ENCODE assay signal across 27 cellular contexts in genomic region chr13:19685445-19685844, GRCh38. TPM values are rescaled to one million over a fixed set of nuclear protein-coding genes. Genes with fewer than 3 reads are reported as not detected.
A peak's percentile ranks its signal among the peaks of the same experiment; 100 is the strongest.
DNase-seq lines count a peak whose midpoint lies in the region; ATAC-seq, FAIRE-seq and TF ChIP-seq lines count a peak whose summit lies in the region.
"Had no signal": no experiment of that assay in that cellular context is flagged by ENCODE, and none has a peak within 500 bp of the region (broad histone marks: within the 10 kb centered on the region; RNA-seq: fewer than 3 reads in every experiment).

No MANE protein-coding gene starts in this region.

- no peak overlapping the region for H3K4me3 Mint-ChIP-seq in activated naive CD8-positive, alpha-beta T cell
- H3K4me3 Mint-ChIP-seq in activated naive CD8-positive, alpha-beta T cell treated with anti-CD3 and anti-CD28 coated beads, Interleukin-2, amount 50 U/mL, for 24 hours = no peak overlapping the region
- no peak overlapping the region for H3K4me3 Mint-ChIP-seq in natural killer cell treated with Interleukin-12 subunit alpha and Interleukin-12 subunit beta and Interleukin-15 and Interleukin-18, amount 100 ng/mL, for 72 hours
- H3K4me3 Mint-ChIP-seq: activated T-cell treated with anti-CD3 and anti-CD28 coated beads, Interleukin-2, amount 50 U/mL, for 72 hours; neural progenitor cell; stimulated activated naive CD8-positive, alpha-beta T cell treated with anti-CD3 and anti-CD28 coated beads, Interleukin-15, amount 100 ng/mL, for 72 hours had no signal

- no peak overlapping the region for H3K27ac ChIP-seq in GM12878 (ENCODE audit: control insufficient read depth, insufficient read depth)
- peak overlapping the region; percentile 7 for H3K27ac ChIP-seq in HepG2 (ENCODE audit: extremely low read length, insufficient read depth, low read length)
- peak overlapping the region; percentile 24 to 52 (median 44) for H3K27ac ChIP-seq in transverse colon
- no peak overlapping the region for H3K27ac ChIP-seq in SJCRH30
- H3K27ac ChIP-seq: adrenal gland, esophagus squamous epithelium, heart right ventricle, neural progenitor cell, parathyroid adenoma, right atrium auricular region, spleen, thyroid gland had no signal

- H3K9me3 ChIP-seq in GM12878 (replicated peaks; ENCODE audit: control insufficient read depth, insufficient read depth, low read length) (no peaks in the 10 kb centered on the region), HepG2 (ENCODE audit: low read length) (no peaks in the 10 kb centered on the region), transverse colon (no peaks in the 10 kb centered on the region), SJCRH30 (replicated peaks) (no peaks in the 10 kb centered on the region)
- H3K9me3 ChIP-seq: adrenal gland, body of pancreas, esophagus squamous epithelium, heart right ventricle, right atrium auricular region, spleen, thyroid gland had no signal

- H3K79me2 ChIP-seq in GM12878 (ENCODE audit: control insufficient read depth, insufficient read depth, low read length) (no peaks in the 10 kb centered on the region), HepG2 (ENCODE audit: insufficient read depth, low read length) (no peaks in the 10 kb centered on the region)
- H3K79me2 ChIP-seq: parathyroid adenoma had no signal

- RAD21 ChIA-PET in GM12878 (lab: Charles Lee; ENCODE audit: unreplicated experiment) = no interaction called here

- H2AFZ ChIP-seq in GM12878 (ENCODE audit: control insufficient read depth, low read depth, low read length) (no peak overlapping the region), HepG2 (ENCODE audit: low read length) (no peak overlapping the region)
- H2AFZ ChIP-seq: neural progenitor cell, parathyroid adenoma had no signal

- H3K4me3 ChIP-seq in GM12878 (no peak overlapping the region), HepG2 (replicated peaks in 1 of 3; ENCODE audit: insufficient read depth in 1 of 3, low read depth in 2 of 3, low read length in 3 of 3) (no peak overlapping the region), transverse colon (no peak overlapping the region), SJCRH30 (no peak overlapping the region)
- H3K4me3 ChIP-seq: adrenal gland, body of pancreas, esophagus squamous epithelium, heart right ventricle, neural progenitor cell, right atrium auricular region, spleen, thyroid gland had no signal

- TF ChIP-seq RAD21 in GM12878 (IDR thresholded peaks at IDR 0.05; ENCODE audit: insufficient read depth, low read depth, low read length) = no peak
- no peak for TF ChIP-seq RAD21 in HepG2 (CRISPR knock-in tag; IDR thresholded peaks at IDR 0.05)

- H3K9ac ChIP-seq in GM12878 (ENCODE audit: control insufficient read depth, insufficient read depth, low read length) (no peak overlapping the region), HepG2 (ENCODE audit: insufficient read depth, low read depth, low read length) (no peak overlapping the region)
- H3K9ac ChIP-seq: neural progenitor cell, parathyroid adenoma had no signal

- H3K27me3 ChIP-seq in GM12878 (replicated peaks in 1 of 2; ENCODE audit: control insufficient read depth in 2 of 2, insufficient read depth in 2 of 2, low read length in 1 of 2) (no peaks in the 10 kb centered on the region), HepG2 (ENCODE audit: control insufficient read depth in 1 of 2, insufficient read depth in 2 of 2, low read length in 2 of 2) (no peaks in the 10 kb centered on the region), transverse colon (no peaks in the 10 kb centered on the region), SJCRH30 (no peaks in the 10 kb centered on the region)
- H3K27me3 ChIP-seq: adrenal gland, body of pancreas, esophagus squamous epithelium, heart right ventricle, neural progenitor cell, right atrium auricular region, spleen, thyroid gland had no signal

- no peak for DNase-seq in activated naive CD8-positive, alpha-beta T cell treated with anti-CD3 and anti-CD28 coated beads, Interleukin-2, amount 50 U/mL, for 24 hours
- no peak for DNase-seq in GM12878 (ENCODE audit: low read depth, low spot score)
- no peak for DNase-seq in HepG2 (ENCODE audit: low spot score)
- DNase-seq in transverse colon = no peak
- no peak for DNase-seq in natural killer cell treated with Interleukin-12 subunit alpha and Interleukin-12 subunit beta and Interleukin-15 and Interleukin-18, amount 100 ng/mL, for 72 hours (ENCODE audit: low spot score)
- no peak for DNase-seq in SJCRH30
- DNase-seq: ACHN; activated CD4-positive, alpha-beta T cell treated with anti-CD3 and anti-CD28 coated beads, Interleukin-2, amount 50 U/mL, for 4 hours; activated T-cell treated with anti-CD3 and anti-CD28 coated beads, Interleukin-2, amount 50 U/mL, for 72 hours; adrenal gland; esophagus squamous epithelium; foreskin melanocyte; H7; heart right ventricle; mammary epithelial cell; NCI-H446 treated with DMSO at 0.1 percent for 48 hours; spleen; stimulated activated naive CD8-positive, alpha-beta T cell treated with anti-CD3 and anti-CD28 coated beads, Interleukin-15, amount 100 ng/mL, for 72 hours; thyroid gland had no signal

- H3K36me3 ChIP-seq in GM12878 (ENCODE audit: control insufficient read depth in 2 of 2, insufficient read depth in 2 of 2, low read length in 1 of 2) = no peaks in the 10 kb centered on the region; a peak in 1 of 4 replicates
- H3K36me3 ChIP-seq in HepG2 (replicated peaks in 1 of 2; ENCODE audit: control insufficient read depth in 1 of 2, insufficient read depth in 2 of 2, low read length in 2 of 2) = peaks cover 1 to 11% of the 10 kb centered on the region in 2 experiments; a peak in 3 of 5 replicates
- no peaks in the 10 kb centered on the region for H3K36me3 ChIP-seq in transverse colon
- no peaks in the 10 kb centered on the region for H3K36me3 ChIP-seq in SJCRH30
- H3K36me3 ChIP-seq: esophagus squamous epithelium, neural progenitor cell, right atrium auricular region, thyroid gland had no signal

- H3K36me3 Mint-ChIP-seq in activated naive CD8-positive, alpha-beta T cell = peaks cover 4% of the 10 kb centered on the region
- H3K36me3 Mint-ChIP-seq in activated naive CD8-positive, alpha-beta T cell treated with anti-CD3 and anti-CD28 coated beads, Interleukin-2, amount 50 U/mL, for 24 hours (ENCODE audit: low read depth) = peaks cover 9% of the 10 kb centered on the region
- peaks cover 4% of the 10 kb centered on the region for H3K36me3 Mint-ChIP-seq in natural killer cell treated with Interleukin-12 subunit alpha and Interleukin-12 subunit beta and Interleukin-15 and Interleukin-18, amount 100 ng/mL, for 72 hours

- H3K9me3 Mint-ChIP-seq in activated naive CD8-positive, alpha-beta T cell (ENCODE audit: low read depth) = no peaks in the 10 kb centered on the region
- H3K9me3 Mint-ChIP-seq in activated naive CD8-positive, alpha-beta T cell treated with anti-CD3 and anti-CD28 coated beads, Interleukin-2, amount 50 U/mL, for 24 hours = no peaks in the 10 kb centered on the region
- H3K9me3 Mint-ChIP-seq in natural killer cell treated with Interleukin-12 subunit alpha and Interleukin-12 subunit beta and Interleukin-15 and Interleukin-18, amount 100 ng/mL, for 72 hours = no peaks in the 10 kb centered on the region
- H3K9me3 Mint-ChIP-seq: activated T-cell treated with anti-CD3 and anti-CD28 coated beads, Interleukin-2, amount 50 U/mL, for 72 hours; neural progenitor cell; stimulated activated naive CD8-positive, alpha-beta T cell treated with anti-CD3 and anti-CD28 coated beads, Interleukin-15, amount 100 ng/mL, for 72 hours had no signal

- H4K20me1 ChIP-seq in GM12878 (ENCODE audit: control insufficient read depth, insufficient read depth) (no peaks in the 10 kb centered on the region), HepG2 (ENCODE audit: insufficient read depth, low read length) (no peaks in the 10 kb centered on the region)

- no peak for TF ChIP-seq EP300 in GM12878 (IDR thresholded peaks at IDR 0.05; ENCODE audit: borderline replicate concordance in 1 of 2, control insufficient read depth in 1 of 2, low read depth in 2 of 2, low read length in 2 of 2)
- no peak for TF ChIP-seq EP300 in HepG2 (IDR thresholded peaks at IDR 0.05; ENCODE audit: low read depth in 2 of 2, low read length in 2 of 2)
- no peak for TF ChIP-seq EP300 in HepG2 (CRISPR knock-in tag; IDR thresholded peaks at IDR 0.05; ENCODE audit: borderline replicate concordance)
- no peak for TF ChIP-seq EP300 in transverse colon (IDR thresholded peaks at IDR 0.05; ENCODE audit: low read depth)

- H3K4me1 ChIP-seq in GM12878 (ENCODE audit: control insufficient read depth, insufficient read depth, low read length) = no peaks in the 10 kb centered on the region
- H3K4me1 ChIP-seq in HepG2 (ENCODE audit: insufficient read depth, low read length) = peaks cover 17% of the 10 kb centered on the region
- peaks cover 0 to 16% (median 7%) of the 10 kb centered on the region in 4 donors for H3K4me1 ChIP-seq in transverse colon
- H3K4me1 ChIP-seq in SJCRH30 = peaks cover 18% of the 10 kb centered on the region
- H3K4me1 ChIP-seq: adrenal gland, esophagus squamous epithelium, heart right ventricle, parathyroid adenoma, spleen had no signal

- CTCF ChIA-PET in GM12878 (lab: Yijun Ruan, JAX) = no interaction called here
- CTCF ChIA-PET in HepG2 (lab: Yijun Ruan, JAX; ENCODE audit: low intra/inter-chr PET ratio, low total read pairs) = no interaction called here

- in situ Hi-C loops in GM12878 (cut with MboI) = no loop called here
- in situ Hi-C loops in HepG2 (cut with HindIII; ENCODE audit: extremely low pct_ligation_motif_present, low pct_unique_long_range_greater_than_20kb) = no loop called here
- in situ Hi-C loops in transverse colon (cut with MboI; ENCODE audit: low pct_ligation_motif_present in 1 of 4, low pct_unique_long_range_greater_than_20kb in 1 of 4, low sequenced_read_pairs in 3 of 4) = no loop called here

- no peaks in the 10 kb centered on the region for H3K27me3 Mint-ChIP-seq in activated naive CD8-positive, alpha-beta T cell
- no peaks in the 10 kb centered on the region for H3K27me3 Mint-ChIP-seq in activated naive CD8-positive, alpha-beta T cell treated with anti-CD3 and anti-CD28 coated beads, Interleukin-2, amount 50 U/mL, for 24 hours
- H3K27me3 Mint-ChIP-seq in natural killer cell treated with Interleukin-12 subunit alpha and Interleukin-12 subunit beta and Interleukin-15 and Interleukin-18, amount 100 ng/mL, for 72 hours = no peaks in the 10 kb centered on the region
- H3K27me3 Mint-ChIP-seq: stimulated activated naive CD8-positive, alpha-beta T cell treated with anti-CD3 and anti-CD28 coated beads, Interleukin-15, amount 100 ng/mL, for 72 hours had no signal

- H3K4me2 ChIP-seq in GM12878 (ENCODE audit: control insufficient read depth, insufficient read depth) (no peak overlapping the region), HepG2 (ENCODE audit: low read depth, low read length) (no peak overlapping the region)
- H3K4me2 ChIP-seq: neural progenitor cell had no signal

- peaks cover 37% of the 10 kb centered on the region for H3K4me1 Mint-ChIP-seq in activated naive CD8-positive, alpha-beta T cell (ENCODE audit: low read depth)
- peaks cover 16% of the 10 kb centered on the region for H3K4me1 Mint-ChIP-seq in activated naive CD8-positive, alpha-beta T cell treated with anti-CD3 and anti-CD28 coated beads, Interleukin-2, amount 50 U/mL, for 24 hours
- peaks cover 11 to 12% of the 10 kb centered on the region in 2 donors for H3K4me1 Mint-ChIP-seq in natural killer cell treated with Interleukin-12 subunit alpha and Interleukin-12 subunit beta and Interleukin-15 and Interleukin-18, amount 100 ng/mL, for 72 hours (ENCODE audit: low read depth in 2 of 2)

- SMC1A ChIA-PET in GM12878 (lab: Charles Lee; ENCODE audit: uncharacterized antibody, unreplicated experiment) = no interaction called here

- BruUV-seq in GM12878 (replicated peaks; lab: Mats Ljungman, UMichigan) (no TSS peak), HepG2 (replicated peaks; lab: Mats Ljungman, UMichigan) (no TSS peak)

- intact Hi-C loops in GM12878 (cut with micrococcal nuclease; ENCODE audit: unreplicated experiment) (no loop called here), HepG2 (cut with micrococcal nuclease; ENCODE audit: unreplicated experiment) (no loop called here), transverse colon (cut with DNase I; ENCODE audit: low total_unique reads) (no loop called here)

- TF ChIP-seq POLR2A in GM12878 (IDR thresholded peaks at IDR 0.05; ENCODE audit: low read depth, low read length) (no peak), HepG2 (IDR thresholded peaks at IDR 0.05; ENCODE audit: insufficient read depth in 1 of 2, low read depth in 2 of 2, low read length in 2 of 2) (no peak), transverse colon (IDR thresholded peaks at IDR 0.05) (no peak)

- H3K27ac Mint-ChIP-seq in activated naive CD8-positive, alpha-beta T cell = peak overlapping the region; percentile 22
- no peak overlapping the region for H3K27ac Mint-ChIP-seq in activated naive CD8-positive, alpha-beta T cell treated with anti-CD3 and anti-CD28 coated beads, Interleukin-2, amount 50 U/mL, for 24 hours
- H3K27ac Mint-ChIP-seq in natural killer cell treated with Interleukin-12 subunit alpha and Interleukin-12 subunit beta and Interleukin-15 and Interleukin-18, amount 100 ng/mL, for 72 hours = no peak overlapping the region
- H3K27ac Mint-ChIP-seq: neural progenitor cell; stimulated activated naive CD8-positive, alpha-beta T cell treated with anti-CD3 and anti-CD28 coated beads, Interleukin-15, amount 100 ng/mL, for 72 hours had no signal

- POLR2A ChIA-PET in GM12878 (lab: Charles Lee) = no interaction called here
- POLR2A ChIA-PET in HepG2 (lab: Yijun Ruan, JAX) = no interaction called here

- ATAC-seq in activated naive CD8-positive, alpha-beta T cell treated with anti-CD3 and anti-CD28 coated beads, Interleukin-2, amount 50 U/mL, for 24 hours = no peak
- ATAC-seq in GM12878 = no peak
- ATAC-seq in HepG2 = peak; percentile 46
- no peak for ATAC-seq in natural killer cell treated with Interleukin-12 subunit alpha and Interleukin-12 subunit beta and Interleukin-15 and Interleukin-18, amount 100 ng/mL, for 72 hours
- no peak for ATAC-seq in HG02623 (IDR thresholded peaks at IDR 0.05; ENCODE audit: unreplicated experiment)
- ATAC-seq: activated T-cell treated with anti-CD3 and anti-CD28 coated beads, Interleukin-2, amount 50 U/mL, for 72 hours; heart right ventricle; stimulated activated naive CD8-positive, alpha-beta T cell treated with anti-CD3 and anti-CD28 coated beads, Interleukin-15, amount 100 ng/mL, for 72 hours had no signal

- peak; percentile 54 for FAIRE-seq in GM12878 (lab: Jason Lieb, UNC)
- no peak for FAIRE-seq in HepG2 (lab: Jason Lieb, UNC)
- FAIRE-seq: GM12892, TTC549 had no signal

- TF ChIP-seq CTCF in GM12878 (IDR thresholded peaks at IDR 0.05 in 2 of 3, conservative IDR thresholded peaks at IDR 0.05 in 1 of 3; ENCODE audit: control insufficient read depth in 2 of 3, extremely low read depth in 1 of 3, insufficient read depth in 1 of 3, low read depth in 3 of 3, low read length in 3 of 3) = no peak
- TF ChIP-seq CTCF in HepG2 (CRISPR knock-in tag; IDR thresholded peaks at IDR 0.05) = no peak
- TF ChIP-seq CTCF in transverse colon (IDR thresholded peaks at IDR 0.05) = no peak

RNA-seq across cellular contexts. Expression of gene MPHOSPH8, which starts 52.0 kb away (rescaled TPM):
- 65.9 and 72.3 TPM in 2 replicates for total RNA-seq in GM12878 (2013; cell fraction: nucleolus; rRNA removed)
- 20.1 and 22.1 TPM in 2 replicates for total RNA-seq in GM12878 (2014; rRNA removed)
- total RNA-seq in GM12878 (2014; rRNA removed; fragmentation: Illumina TruSeq; extraction: Trizol) = 29.3 and 30.3 TPM in 2 replicates
- 21.0 and 26.0 TPM in 2 replicates for total RNA-seq in GM12878 (2021)
- polyA plus RNA-seq in GM12878 (2011; ENCODE audit: low read depth) = 21.0 TPM
- polyA plus RNA-seq in GM12878 (2011; rRNA removed) = 34.8 and 43.5 TPM in 2 replicates
- polyA plus RNA-seq in GM12878 (2011; cell fraction: cytosol; rRNA removed) = 18.1 and 22.2 TPM in 2 replicates
- 52.9 and 58.7 TPM in 2 replicates for polyA plus RNA-seq in GM12878 (2011; cell fraction: nucleus; rRNA removed)
- 36.8 and 41.3 TPM in 2 replicates for polyA plus RNA-seq in GM12878 (2012)
- 34.2 and 34.9 TPM in 2 replicates for polyA plus RNA-seq in GM12878 (2014; fragmentation: Illumina TruSeq; extraction: Trizol)
- polyA plus RNA-seq in GM12878 (2014; fragmentation: Nextera tagmentation; extraction: Ambion mirVana) = 10 to 100 TPM; 16.6 to 29.3 TPM
- 21.6 and 27.7 TPM in 2 replicates for polyA plus RNA-seq in GM12878 (2014; rRNA removed)
- 10 to 100 TPM; 15.9 to 17.1 TPM for polyA plus RNA-seq in GM12878 (2016; fragmentation: Nextera tagmentation; extraction: Ambion mirVana)
- polyA minus RNA-seq in GM12878 (2011; rRNA and poly(A)+ RNA removed) = 10.8 and 11.4 TPM in 2 replicates
- polyA minus RNA-seq in GM12878 (2011; cell fraction: cytosol; rRNA and poly(A)+ RNA removed) = 4.9 and 7.8 TPM in 2 replicates
- polyA minus RNA-seq in GM12878 (2011; cell fraction: nucleus; rRNA and poly(A)+ RNA removed) = 10.2 and 16.4 TPM in 2 replicates
- total RNA-seq in HepG2 (2016; rRNA removed; fragmentation: Illumina TruSeq; extraction: Trizol) = 20.9 and 27.6 TPM in 2 replicates
- total RNA-seq in HepG2 (2016; cell fraction: cytosol; rRNA removed; fragmentation: Illumina TruSeq; extraction: Trizol; ENCODE audit: low read depth) = 5.8 and 6.9 TPM in 2 replicates
- total RNA-seq in HepG2 (2016; cell fraction: insoluble cytoplasmic fraction; rRNA removed; fragmentation: Illumina TruSeq; extraction: Trizol) = 20.3 and 27.2 TPM in 2 replicates
- 9.7 and 10.4 TPM in 2 replicates for total RNA-seq in HepG2 (2016; cell fraction: membrane; rRNA removed; fragmentation: Illumina TruSeq; extraction: Trizol)
- total RNA-seq in HepG2 (2016; cell fraction: nucleus; rRNA removed; fragmentation: Illumina TruSeq; extraction: Trizol) = 18.4 and 21.3 TPM in 2 replicates
- 17.3 and 17.8 TPM in 2 replicates for polyA plus RNA-seq in HepG2 (2011; rRNA removed)
- polyA plus RNA-seq in HepG2 (2011; cell fraction: cytosol; rRNA removed) = 6.9 and 9.8 TPM in 2 replicates
- 25.9 and 34.4 TPM in 2 replicates for polyA plus RNA-seq in HepG2 (2011; cell fraction: nucleus; rRNA removed)
- 26.5 and 26.8 TPM in 2 replicates for polyA plus RNA-seq in HepG2 (2012)
- polyA plus RNA-seq in HepG2 (2016; cell fraction: cytosol; fragmentation: Illumina TruSeq; extraction: Trizol; ENCODE audit: low read depth) = 1.7 and 2.0 TPM in 2 replicates
- 26.1 and 27.7 TPM in 2 replicates for polyA plus RNA-seq in HepG2 (2016; cell fraction: insoluble cytoplasmic fraction; fragmentation: Illumina TruSeq; extraction: Trizol; ENCODE audit: low read depth)
- 3.9 and 4.4 TPM in 2 replicates for polyA plus RNA-seq in HepG2 (2016; cell fraction: membrane; fragmentation: Illumina TruSeq; extraction: Trizol; ENCODE audit: low read depth)
- polyA plus RNA-seq in HepG2 (2016; cell fraction: nucleus; fragmentation: Illumina TruSeq; extraction: Trizol; ENCODE audit: insufficient read depth, low read depth) = 40.7 and 42.0 TPM in 2 replicates
- polyA minus RNA-seq in HepG2 (2011; rRNA and poly(A)+ RNA removed; ENCODE audit: low replicate concordance) = 3.8 and 8.2 TPM in 2 replicates
- polyA minus RNA-seq in HepG2 (2011; cell fraction: cytosol; rRNA and poly(A)+ RNA removed) = 4.9 and 8.0 TPM in 2 replicates
- 19.4 and 29.7 TPM in 2 replicates for polyA minus RNA-seq in HepG2 (2011; cell fraction: nucleus; rRNA and poly(A)+ RNA removed)
- 10 to 100 TPM; 25.8 to 62.7 (median 48.6) TPM for total RNA-seq in transverse colon
- total RNA-seq in natural killer cell treated with Interleukin-12 subunit alpha and Interleukin-12 subunit beta and Interleukin-15 and Interleukin-18, amount 100 ng/mL, for 72 hours = 10 to 100 TPM; 33.4 to 39.0 TPM
- 25.6 and 29.5 TPM in 2 replicates for total RNA-seq in SJCRH30 (2014; rRNA removed; shearing (Covaris generic))

Comparison
In these comparisons a context has a peak if more than half of its experiments do, and no peak if none do; other contexts are left out.
1. H3K27ac ChIP-seq: peak in HepG2 (single experiment) and transverse colon (4 of 4); none in GM12878 (single experiment) and SJCRH30 (single experiment).